In the genomic region with DNA sequence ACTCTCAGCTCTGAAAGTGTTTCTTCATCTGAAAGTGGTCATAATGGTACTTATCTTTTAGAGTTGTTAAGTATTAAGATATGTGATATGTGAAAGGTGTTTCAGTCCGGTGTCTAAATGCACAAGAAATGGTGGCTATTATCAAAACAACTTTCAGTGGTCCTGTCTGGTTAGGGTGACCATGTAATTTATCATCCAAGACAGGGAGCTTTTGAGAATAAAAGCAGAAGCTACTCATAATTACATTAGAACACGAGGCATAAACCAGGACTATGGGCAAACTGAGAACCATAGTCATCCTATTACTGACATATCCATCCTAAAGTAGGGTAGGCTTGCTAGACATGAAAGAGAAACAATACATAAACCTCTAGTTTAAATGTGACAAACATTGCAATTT, we compare ENCODE assay signal across 9 cellular contexts.
"Had no signal": no experiment of that assay in that cellular context is flagged by ENCODE, and none has a peak within 500 bp of the region (broad histone marks: within the 10 kb centered on the region; RNA-seq: fewer than 3 reads in every experiment).

No MANE protein-coding gene starts in this region.

- DNase-seq: GM23248, GOT3, H7, H9, HCEC 1CT, HFFc6 had no signal

- H3K4me3 ChIP-seq: GM23248, GM23338, HAP-1 had no signal

- H3K9me3 ChIP-seq: HAP-1 had no signal

- H2AFZ ChIP-seq: GM23248, GM23338 had no signal

- H3K4me3 Mint-ChIP-seq: GM23338, H9, HFFc6 had no signal

- ATAC-seq: GM23338, HCT116 had no signal

- H3K27ac ChIP-seq: GM23248 had no signal

- H3K9ac ChIP-seq: GM23248 had no signal

- H3K4me2 ChIP-seq: GM23338 had no signal

- H3K9me3 Mint-ChIP-seq: GM23338, H9 had no signal

- H3K36me3 ChIP-seq: HAP-1 had no signal

- H3K4me1 Mint-ChIP-seq: GM23338, H9 had no signal
